18 cellular contexts compared by ENCODE assay signal in the genomic region with DNA sequence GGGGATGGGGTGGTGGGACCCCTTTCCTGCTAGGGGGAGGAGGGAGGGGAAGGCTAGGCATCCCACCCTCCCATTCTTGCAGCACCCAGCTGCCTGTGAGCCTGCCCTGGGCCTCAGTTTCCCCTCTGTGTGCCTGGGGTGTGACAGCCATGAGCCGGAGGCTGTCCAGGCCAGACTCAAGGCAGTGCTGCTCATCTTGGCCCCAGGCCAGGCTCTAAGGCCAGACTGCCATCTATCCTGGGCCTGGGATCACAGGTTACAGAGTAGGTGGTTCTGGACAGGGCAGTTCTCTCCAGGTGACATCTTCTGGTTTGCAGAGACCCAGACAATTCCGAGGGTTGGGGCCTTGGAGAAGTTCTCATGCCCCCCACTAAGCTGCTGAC. TPM values are rescaled to one million over a fixed set of nuclear protein-coding genes. Genes with fewer than 3 reads are reported as not detected.
DNase-seq lines count a peak whose midpoint lies in the region; ATAC-seq and TF ChIP-seq lines count a peak whose summit lies in the region.
"Had no signal": no experiment of that assay in that cellular context is flagged by ENCODE, and none has a peak within 500 bp of the region (broad histone marks: within the 10 kb centered on the region; RNA-seq: fewer than 3 reads in every experiment).

No MANE protein-coding gene starts in this region.

- H3K4me3 ChIP-seq in body of pancreas: no peak overlapping the region
- no peak overlapping the region for H3K4me3 ChIP-seq in suprapubic skin
- no peak overlapping the region for H3K4me3 ChIP-seq in neural progenitor cell
- H3K4me3 ChIP-seq: smooth muscle cell had no signal

- H3K9me3 Mint-ChIP-seq in Calu3 (ENCODE audit: low read depth, unreplicated experiment) (no peaks in the 10 kb centered on the region), neural progenitor cell (no peaks in the 10 kb centered on the region)
- H3K9me3 Mint-ChIP-seq in activated naive CD8-positive, alpha-beta T cell treated with anti-CD3 and anti-CD28 coated beads for 36 hours: no peaks in the 10 kb centered on the region
- H3K9me3 Mint-ChIP-seq: activated naive CD4-positive, alpha-beta T cell treated with anti-CD3 and anti-CD28 coated beads, Interleukin-2, amount 50 U/mL, for 24 hours; activated T-cell treated with anti-CD3 and anti-CD28 coated beads, Interleukin-2, amount 50 U/mL, for 24 hours; HFFc6; naive thymus-derived CD4-positive, alpha-beta T cell had no signal

- H3K36me3 ChIP-seq in body of pancreas (replicated peaks in 1 of 2; ENCODE audit: insufficient read depth in 1 of 2, low read depth in 2 of 2) (no peaks in the 10 kb centered on the region), suprapubic skin (peaks cover 17% of the 10 kb centered on the region), neural progenitor cell (no peaks in the 10 kb centered on the region)

- no peak overlapping the region for H2AFZ ChIP-seq in neural progenitor cell (replicated peaks)

- no peak for TF ChIP-seq EP300 in suprapubic skin (IDR thresholded peaks at IDR 0.05)

- H3K4me1 Mint-ChIP-seq in Calu3 (ENCODE audit: low read depth, unreplicated experiment) (peaks cover 54% of the 10 kb centered on the region), neural progenitor cell (peaks cover 5% of the 10 kb centered on the region)
- H3K4me1 Mint-ChIP-seq in activated naive CD8-positive, alpha-beta T cell treated with anti-CD3 and anti-CD28 coated beads for 36 hours: no peaks in the 10 kb centered on the region
- H3K4me1 Mint-ChIP-seq: activated naive CD4-positive, alpha-beta T cell treated with anti-CD3 and anti-CD28 coated beads, Interleukin-2, amount 50 U/mL, for 24 hours had no signal

- H3K4me3 Mint-ChIP-seq in Calu3 (ENCODE audit: low read depth, unreplicated experiment) (no peak overlapping the region), neural progenitor cell (no peak overlapping the region)
- H3K4me3 Mint-ChIP-seq in activated naive CD8-positive, alpha-beta T cell treated with anti-CD3 and anti-CD28 coated beads for 36 hours: no peak overlapping the region
- H3K4me3 Mint-ChIP-seq: activated naive CD4-positive, alpha-beta T cell treated with anti-CD3 and anti-CD28 coated beads, Interleukin-2, amount 50 U/mL, for 24 hours; activated T-cell treated with anti-CD3 and anti-CD28 coated beads, Interleukin-2, amount 50 U/mL, for 24 hours; HFFc6 had no signal

- H3K27me3 ChIP-seq in body of pancreas (no peaks in the 10 kb centered on the region), suprapubic skin (no peaks in the 10 kb centered on the region), neural progenitor cell (no peaks in the 10 kb centered on the region)

- H3K4me2 ChIP-seq in neural progenitor cell: no peak overlapping the region
- H3K4me2 ChIP-seq: smooth muscle cell had no signal

- H3K4me1 ChIP-seq in body of pancreas (peaks cover 35% of the 10 kb centered on the region), suprapubic skin (peaks cover 26% of the 10 kb centered on the region), neural progenitor cell (no peaks in the 10 kb centered on the region)

- H3K36me3 Mint-ChIP-seq in Calu3 (ENCODE audit: insufficient read depth, unreplicated experiment) (peaks cover 40% of the 10 kb centered on the region), neural progenitor cell (peaks cover 6% of the 10 kb centered on the region)
- no peaks in the 10 kb centered on the region for H3K36me3 Mint-ChIP-seq in activated naive CD8-positive, alpha-beta T cell treated with anti-CD3 and anti-CD28 coated beads for 36 hours
- H3K36me3 Mint-ChIP-seq: activated naive CD4-positive, alpha-beta T cell treated with anti-CD3 and anti-CD28 coated beads, Interleukin-2, amount 50 U/mL, for 24 hours; naive thymus-derived CD4-positive, alpha-beta T cell had no signal

- ATAC-seq in body of pancreas: peak; percentile 23
- ATAC-seq: naive thymus-derived CD4-positive, alpha-beta T cell had no signal

- TF ChIP-seq POLR2A in body of pancreas (IDR thresholded peaks at IDR 0.05) (no peak), suprapubic skin (IDR thresholded peaks at IDR 0.05) (no peak)

- no peaks in the 10 kb centered on the region for H4K20me1 ChIP-seq in neural progenitor cell (ENCODE audit: low read depth)

- H3K79me2 ChIP-seq in neural progenitor cell (ENCODE audit: low read depth): no peaks in the 10 kb centered on the region

- WGBS in body of pancreas, 2 donors: 17 to 27% methylated on average over 1 to 2 of the region's 2 CpGs
- WGBS in suprapubic skin: no CpG with 5 or more reads among the region's 2 CpGs

- CTCF ChIA-PET in Calu3 (lab: Charles Lee): no interaction called here

- H3K27ac Mint-ChIP-seq in Calu3 (ENCODE audit: unreplicated experiment): peak overlapping the region; percentile 57
- no peak overlapping the region for H3K27ac Mint-ChIP-seq in activated naive CD8-positive, alpha-beta T cell treated with anti-CD3 and anti-CD28 coated beads for 36 hours
- H3K27ac Mint-ChIP-seq in neural progenitor cell: no peak overlapping the region
- H3K27ac Mint-ChIP-seq: activated naive CD4-positive, alpha-beta T cell treated with anti-CD3 and anti-CD28 coated beads, Interleukin-2, amount 50 U/mL, for 24 hours; activated T-cell treated with anti-CD3 and anti-CD28 coated beads, Interleukin-2, amount 50 U/mL, for 24 hours; HFFc6 had no signal

- BruUV-seq in Calu3 (replicated peaks; lab: Mats Ljungman, UMichigan): no TSS peak

- H3K9me3 ChIP-seq in body of pancreas (no peaks in the 10 kb centered on the region), suprapubic skin (no peaks in the 10 kb centered on the region), neural progenitor cell (ENCODE audit: low read depth) (no peaks in the 10 kb centered on the region)

- no peak for DNase-seq in Calu3
- DNase-seq in body of pancreas: peak in 3 of 4 donors; percentile 62 to 67 (median 67)
- DNase-seq in mesenteric fat pad (ENCODE audit: low spot score): peak; percentile 77
- DNase-seq in suprapubic skin (ENCODE audit: low spot score in 2 of 2): peak; percentile 55 to 70
- no peak for DNase-seq in activated naive CD8-positive, alpha-beta T cell treated with anti-CD3 and anti-CD28 coated beads for 36 hours
- DNase-seq in NCI-H1694 (lab: John Stamatoyannopoulos, UW): no peak
- no peak for DNase-seq in COLO668 (lab: John Stamatoyannopoulos, UW; ENCODE audit: unreplicated experiment)
- no peak for DNase-seq in neural progenitor cell (ENCODE audit: low spot score)
- DNase-seq: activated CD4-positive, alpha-beta T cell treated with anti-CD3 and anti-CD28 coated beads, Interleukin-2, amount 50 U/mL, for 4 hours; activated T-cell treated with anti-CD3 and anti-CD28 coated beads, Interleukin-2, amount 50 U/mL, for 24 hours; glutamatergic neuron; HFFc6; naive thymus-derived CD4-positive, alpha-beta T cell; NCI-H524 treated with DMSO at 0.1 percent for 48 hours; SIG-M5 had no signal

- intact Hi-C loops in Calu3 (cut with micrococcal nuclease; ENCODE audit: unreplicated experiment): no loop called here
- intact Hi-C loops in body of pancreas (cut with DNase I): no loop called here

- no peaks in the 10 kb centered on the region for H3F3A ChIP-seq in neural progenitor cell (ENCODE audit: low read depth)

- H3K27ac ChIP-seq in body of pancreas: peak overlapping the region; percentile 70 to 85 (median 81)
- H3K27ac ChIP-seq in suprapubic skin: no peak overlapping the region
- no peak overlapping the region for H3K27ac ChIP-seq in neural progenitor cell

- H3K27me3 Mint-ChIP-seq in Calu3 (ENCODE audit: unreplicated experiment) (no peaks in the 10 kb centered on the region), neural progenitor cell (ENCODE audit: insufficient read depth, low read depth) (peaks cover 6% of the 10 kb centered on the region)
- no peaks in the 10 kb centered on the region for H3K27me3 Mint-ChIP-seq in activated naive CD8-positive, alpha-beta T cell treated with anti-CD3 and anti-CD28 coated beads for 36 hours
- H3K27me3 Mint-ChIP-seq: activated naive CD4-positive, alpha-beta T cell treated with anti-CD3 and anti-CD28 coated beads, Interleukin-2, amount 50 U/mL, for 24 hours; activated T-cell treated with anti-CD3 and anti-CD28 coated beads, Interleukin-2, amount 50 U/mL, for 24 hours; naive thymus-derived CD4-positive, alpha-beta T cell had no signal

- no peak overlapping the region for H3K9ac ChIP-seq in neural progenitor cell

- TF ChIP-seq CTCF in Calu3 (IDR thresholded peaks at IDR 0.05; ENCODE audit: unreplicated experiment) (no peak), body of pancreas (IDR thresholded peaks at IDR 0.05) (no peak), suprapubic skin (IDR thresholded peaks at IDR 0.05) (no peak), neural progenitor cell (IDR thresholded peaks at IDR 0.05) (no peak)

RNA-seq across cellular contexts. Expression of a gene that starts 3.3 kb away (rescaled TPM):
- total RNA-seq in Calu3 (2022) (52.6 and 86.8 TPM in 2 replicates), body of pancreas (10 to 100 TPM in 1 of 2 donors, 1 to 10 TPM in 1; 3.6 to 10.4 TPM), mesenteric fat pad (4.3 TPM), suprapubic skin (10 to 100 TPM; 13.2 to 16.7 (median 15.0) TPM), neural progenitor cell (ENCODE audit: low replicate concordance) (4.9 and 5.6 TPM in 2 replicates)
- 10 to 100 TPM; 14.4 to 15.0 TPM for total RNA-seq in activated naive CD8-positive, alpha-beta T cell treated with anti-CD3 and anti-CD28 coated beads for 36 hours

RNA-seq across cellular contexts. Expression of a gene that starts 42.1 kb away (rescaled TPM):
- total RNA-seq in Calu3 (2022) (7.8 and 9.8 TPM in 2 replicates), body of pancreas (10 to 100 TPM in 1 of 2 donors, 1 to 10 TPM in 1; 7.9 to 12.2 TPM), mesenteric fat pad (18.5 TPM), suprapubic skin (10 to 100 TPM; 32.3 to 42.2 (median 39.3) TPM), neural progenitor cell (ENCODE audit: low replicate concordance) (38.6 and 42.4 TPM in 2 replicates)
- total RNA-seq in activated naive CD8-positive, alpha-beta T cell treated with anti-CD3 and anti-CD28 coated beads for 36 hours: 1 to 10 TPM; 5.7 to 9.1 TPM

RNA-seq across cellular contexts. Expression of a gene that starts 51.7 kb away (rescaled TPM):
- total RNA-seq in Calu3 (2022): 0.28 and 0.78 TPM in 2 replicates
- total RNA-seq in body of pancreas: 1 to 10 TPM in 1 of 2 donors, under 1 TPM in 1; 0.78 to 1.3 TPM
- 1.9 TPM for total RNA-seq in mesenteric fat pad
- 1 to 10 TPM in 1 of 4 donors, under 1 TPM in 3; 0.19 to 2.1 (median 0.50) TPM for total RNA-seq in suprapubic skin
- total RNA-seq in activated naive CD8-positive, alpha-beta T cell treated with anti-CD3 and anti-CD28 coated beads for 36 hours: under 1 TPM; 0.12 to 0.52 TPM
- 0.60 and 1.4 TPM in 2 replicates for total RNA-seq in neural progenitor cell (ENCODE audit: low replicate concordance)
- total RNA-seq: Daoy had no signal

Comparison
In these comparisons a context has a peak if more than half of its experiments do, and no peak if none do; other contexts are left out.
1. DNase-seq: peak in body of pancreas (3 of 4), mesenteric fat pad (single experiment) and suprapubic skin (2 of 2); none in Calu3 (single experiment), activated naive CD8-positive, alpha-beta T cell treated with anti-CD3 and anti-CD28 coated beads for 36 hours (single experiment), NCI-H1694 (single experiment), COLO668 (single experiment) and neural progenitor cell (single experiment).
2. H3K27ac ChIP-seq: peak in body of pancreas (4 of 4); none in suprapubic skin (single experiment) and neural progenitor cell (single experiment).